Comparison of ENCODE assay signal across 2 cellular contexts in genomic region chr3:160106905-160107861, GRCh38.
TF ChIP-seq lines count a peak whose summit lies in the region.

No MANE protein-coding gene starts in this region.

TF ChIP-seq in A549, 52 proteins besides CTCF, POLR2A, EP300 and RAD21 (continued from another document):
- no peak for TF ChIP-seq USF2 (IDR thresholded peaks at IDR 0.05)
- TF ChIP-seq RARB (CRISPR knock-in tag; IDR thresholded peaks at IDR 0.05), result no peak
- no peak for TF ChIP-seq HOXA7 (CRISPR knock-in tag; IDR thresholded peaks at IDR 0.05)
- TF ChIP-seq JUN (IDR thresholded peaks at IDR 0.05), result no peak

TF ChIP-seq in K562, 482 proteins besides CTCF, POLR2A, EP300 and RAD21:
- TF ChIP-seq FOXO4 (CRISPR knock-in tag; IDR thresholded peaks at IDR 0.05) (no peak), KLF1 (tag; IDR thresholded peaks at IDR 0.05) (no peak), GTF2F1 (IDR thresholded peaks at IDR 0.05; ENCODE audit: low read depth, low read length) (no peak), NFE2 (IDR thresholded peaks at IDR 0.05; ENCODE audit: low read depth) (0 out of 2 replicates have a peak, but pooled peaks have one; percentile 33), SNIP1 (IDR thresholded peaks at IDR 0.05; ENCODE audit: low read depth) (no peak), POLR2AphosphoS5 (IDR thresholded peaks at IDR 0.05; ENCODE audit: control insufficient read depth, insufficient read depth, low read depth, low read length) (no peak), CEBPB (tag; IDR thresholded peaks at IDR 0.05) (peak; percentile 85), CEBPG (CRISPR knock-in tag; IDR thresholded peaks at IDR 0.05) (no peak), CEBPG (tag; conservative IDR thresholded peaks at IDR 0.05 in 1 of 2, IDR thresholded peaks at IDR 0.05 in 1 of 2) (0 out of 4 replicates have a peak, but pooled peaks of 1 of the 2 experiments have one; percentile 21), ZBTB7A (IDR thresholded peaks at IDR 0.05; ENCODE audit: borderline replicate concordance, control insufficient read depth, low read depth, low read length) (no peak), ZHX1 (conservative IDR thresholded peaks at IDR 0.05; ENCODE audit: low read length) (no peak), PATZ1 (CRISPR knock-in tag; IDR thresholded peaks at IDR 0.05; ENCODE audit: borderline replicate concordance) (no peak)
